In genomic region chr1:169708633-169709032, GRCh38 we compare ENCODE assay signal across 17 cellular contexts. TPM values are rescaled to one million over a fixed set of nuclear protein-coding genes. Genes with fewer than 3 reads are reported as not detected.
DNase-seq lines count a peak whose midpoint lies in the region; ATAC-seq lines count a peak whose summit lies in the region.
"Had no signal": no experiment of that assay in that cellular context is flagged by ENCODE, and none has a peak within 500 bp of the region (broad histone marks: within the 10 kb centered on the region; RNA-seq: fewer than 3 reads in every experiment).

No MANE protein-coding gene starts in this region.

- peaks cover 67% of the 10 kb centered on the region for H3K4me1 Mint-ChIP-seq in stimulated activated naive CD8-positive, alpha-beta T cell treated with anti-CD3 and anti-CD28 coated beads, Interleukin-15, Interleukin-2, amounts not matched to agents 100 ng/mL and 50 ng/mL, for 24 hours (ENCODE audit: low read depth)
- H3K4me1 Mint-ChIP-seq in T-cell: peaks cover 50 to 66% (median 59%) of the 10 kb centered on the region in 3 donors

- no peaks in the 10 kb centered on the region for H3K9me3 ChIP-seq in effector memory CD4-positive, alpha-beta T cell (ENCODE audit: control insufficient read depth, low read length)
- H3K9me3 ChIP-seq in thymus (ENCODE audit: control insufficient read depth): no peaks in the 10 kb centered on the region
- H3K9me3 ChIP-seq: SJSA1 had no signal

- CTCF ChIA-PET in T-cell (lab: Charles Lee): interaction anchor here (0.5 to 5.0 kb wide), 8 partner anchors 13 to 123 kb away, joined by 3 to 38 read pairs (median 8); partner anchors contain the start of gene F5 (in 1 of the 2)

- peaks cover 3% of the 10 kb centered on the region for H3K9me3 Mint-ChIP-seq in stimulated activated naive CD8-positive, alpha-beta T cell treated with anti-CD3 and anti-CD28 coated beads, Interleukin-15, Interleukin-2, amounts not matched to agents 100 ng/mL and 50 ng/mL, for 24 hours
- peaks cover 0 to 4% (median 2%) of the 10 kb centered on the region in 3 donors for H3K9me3 Mint-ChIP-seq in T-cell

- peaks cover 56% of the 10 kb centered on the region for H3K36me3 Mint-ChIP-seq in stimulated activated naive CD8-positive, alpha-beta T cell treated with anti-CD3 and anti-CD28 coated beads, Interleukin-15, Interleukin-2, amounts not matched to agents 100 ng/mL and 50 ng/mL, for 24 hours (ENCODE audit: low read depth)
- peaks cover 55% of the 10 kb centered on the region for H3K36me3 Mint-ChIP-seq in T-cell

- H3K27me3 ChIP-seq in effector memory CD4-positive, alpha-beta T cell (replicated peaks; ENCODE audit: control insufficient read depth, insufficient read depth, low read length, poor library complexity, severe bottlenecking): no peaks in the 10 kb centered on the region
- no peaks in the 10 kb centered on the region for H3K27me3 ChIP-seq in thymus (ENCODE audit: control insufficient read depth, insufficient read depth)
- H3K27me3 ChIP-seq: SJSA1 had no signal

- no peak for ATAC-seq in stimulated activated naive CD8-positive, alpha-beta T cell treated with anti-CD3 and anti-CD28 coated beads, Interleukin-15, Interleukin-2, amounts not matched to agents 100 U/mL and 50 U/mL, for 24 hours
- ATAC-seq in T-cell (replicated peaks in 1 of 4): peak; percentile 26 to 39 (median 32)
- no peak for ATAC-seq in HG02623 (IDR thresholded peaks at IDR 0.05; ENCODE audit: unreplicated experiment)
- ATAC-seq: GM23338, left lobe of liver had no signal

- H3K27me3 Mint-ChIP-seq in stimulated activated naive CD8-positive, alpha-beta T cell treated with anti-CD3 and anti-CD28 coated beads, Interleukin-15, Interleukin-2, amounts not matched to agents 100 ng/mL and 50 ng/mL, for 24 hours: peaks cover 3% of the 10 kb centered on the region
- peaks cover 0 to 3% of the 10 kb centered on the region in 2 donors for H3K27me3 Mint-ChIP-seq in T-cell

- WGBS in thymus: 27% methylated on average over 4 of the region's 4 CpGs

- peaks cover 25% of the 10 kb centered on the region for H3K36me3 ChIP-seq in effector memory CD4-positive, alpha-beta T cell (ENCODE audit: control insufficient read depth, insufficient read depth, low read length)
- H3K36me3 ChIP-seq in thymus (ENCODE audit: control insufficient read depth, insufficient read depth): no peaks in the 10 kb centered on the region
- H3K36me3 ChIP-seq: SJSA1 had no signal

- no peak for DNase-seq in stimulated activated naive CD8-positive, alpha-beta T cell treated with anti-CD3 and anti-CD28 coated beads, Interleukin-15, Interleukin-2, amounts not matched to agents 100 U/mL and 50 U/mL, for 24 hours
- DNase-seq in T-cell: no peak
- no peak for DNase-seq in effector memory CD4-positive, alpha-beta T cell
- DNase-seq in NCI-H187 treated with DMSO at 0.1 percent for 48 hours (lab: John Stamatoyannopoulos, UW): no peak
- no peak for DNase-seq in NCI-H1436 treated with DMSO at 0.1 percent for 48 hours (lab: John Stamatoyannopoulos, UW)
- DNase-seq: amygdala, foreskin fibroblast, NCI-H1694 treated with DMSO at 0.1 percent for 48 hours had no signal

- POLR2A ChIA-PET in T-cell (lab: Charles Lee): interaction anchor here in 1 of 2 donors (0.9 kb wide), 1 partner anchor 85 kb away, joined by 3 read pairs; no protein-coding TSS in a partner anchor

- peak overlapping the region; percentile 35 for H3K4me3 ChIP-seq in effector memory CD4-positive, alpha-beta T cell (ENCODE audit: insufficient read depth, low read depth, low read length, poor library complexity, severe bottlenecking)
- peak overlapping the region; percentile 42 for H3K4me3 ChIP-seq in thymus (ENCODE audit: low read length)
- H3K4me3 ChIP-seq: GM23338, SJSA1 had no signal

- peaks cover 33% of the 10 kb centered on the region for H3K4me1 ChIP-seq in effector memory CD4-positive, alpha-beta T cell (ENCODE audit: control insufficient read depth, insufficient read depth, low read length, poor library complexity, severe bottlenecking)
- peaks cover 15% of the 10 kb centered on the region for H3K4me1 ChIP-seq in thymus (ENCODE audit: control insufficient read depth, insufficient read depth, low read length)

- H3K4me3 Mint-ChIP-seq in stimulated activated naive CD8-positive, alpha-beta T cell treated with anti-CD3 and anti-CD28 coated beads, Interleukin-15, Interleukin-2, amounts not matched to agents 100 ng/mL and 50 ng/mL, for 24 hours: peak overlapping the region; percentile 85
- peak overlapping the region; percentile 88 to 98 (median 91) for H3K4me3 Mint-ChIP-seq in T-cell
- H3K4me3 Mint-ChIP-seq: GM23338 had no signal

- H3K27ac ChIP-seq in effector memory CD4-positive, alpha-beta T cell (ENCODE audit: insufficient read depth, low read length, poor library complexity, severe bottlenecking): peak overlapping the region; percentile 56
- H3K27ac ChIP-seq in thymus (ENCODE audit: low read depth): peak overlapping the region; percentile 73
- H3K27ac ChIP-seq: SJSA1 had no signal

- H3K27ac Mint-ChIP-seq in stimulated activated naive CD8-positive, alpha-beta T cell treated with anti-CD3 and anti-CD28 coated beads, Interleukin-15, Interleukin-2, amounts not matched to agents 100 ng/mL and 50 ng/mL, for 24 hours: peak overlapping the region; percentile 89
- H3K27ac Mint-ChIP-seq in T-cell: peak overlapping the region; percentile 99 to 100
- H3K27ac Mint-ChIP-seq: GM23338 had no signal

RNA-seq across cellular contexts. Expression of gene SELL, which starts 2.8 kb away (rescaled TPM):
- total RNA-seq in T-cell: 100 to 1,000 TPM; 305 to 461 (median 336) TPM
- polyA plus RNA-seq in thymus: 73.0 TPM
- total RNA-seq: GM23338, NCI-H460 had no signal
- polyA plus RNA-seq: GM23338 had no signal

RNA-seq across cellular contexts. Expression of gene SELE, which starts 25.2 kb away (rescaled TPM):
- not detected for total RNA-seq in T-cell
- 1.5 TPM for polyA plus RNA-seq in thymus
- total RNA-seq: GM23338, M059J, NCI-H460, OCI-LY7 had no signal
- polyA plus RNA-seq: GM23338 had no signal

Comparison
In these comparisons a context has a peak if more than half of its experiments do, and no peak if none do; other contexts are left out.
1. ATAC-seq: peak in T-cell (4 of 4); none in stimulated activated naive CD8-positive, alpha-beta T cell treated with anti-CD3 and anti-CD28 coated beads, Interleukin-15, Interleukin-2, amounts not matched to agents 100 U/mL and 50 U/mL, for 24 hours (single experiment) and HG02623 (single experiment).